25 cellular contexts compared by ENCODE assay signal in the genomic region with DNA sequence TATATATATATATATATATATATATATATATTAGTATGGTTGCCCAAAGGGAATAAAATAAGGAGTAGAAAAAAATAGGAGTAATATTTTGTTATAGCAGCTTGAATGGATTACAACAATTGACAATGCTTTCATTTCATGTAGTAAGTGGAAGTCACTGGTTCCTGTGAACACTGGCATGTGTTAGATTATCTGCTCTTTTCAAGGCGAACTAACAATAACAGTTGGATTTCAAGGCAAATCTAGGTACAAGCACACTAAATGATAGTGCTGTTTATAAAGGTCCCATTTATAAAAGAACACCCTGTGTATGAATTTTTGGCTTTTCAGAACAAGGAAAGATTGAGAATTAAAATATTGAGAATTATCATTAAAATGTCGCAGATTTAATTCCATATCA.
"Had no signal": no experiment of that assay in that cellular context is flagged by ENCODE, and none has a peak within 500 bp of the region (broad histone marks: within the 10 kb centered on the region; RNA-seq: fewer than 3 reads in every experiment).

No MANE protein-coding gene starts in this region.

- H3K27ac ChIP-seq: colonic mucosa, coronary artery, dorsolateral prefrontal cortex, epithelial cell of prostate, esophagus muscularis mucosa, esophagus squamous epithelium, foreskin keratinocyte, gastrocnemius medialis, gastroesophageal sphincter, heart left ventricle, heart right ventricle, hepatocyte had no signal

- H3K27me3 ChIP-seq: colonic mucosa, dorsolateral prefrontal cortex, esophagus muscularis mucosa, esophagus squamous epithelium, foreskin keratinocyte, gastrocnemius medialis, gastroesophageal sphincter, heart left ventricle, heart right ventricle, hepatocyte had no signal

- DNase-seq: colonic mucosa; cortex of kidney; dermis blood vessel endothelial cell; dorsolateral prefrontal cortex; effector CD4-positive, alpha-beta T cell; effector CD8-positive, alpha-beta T cell; effector memory CD4-positive, alpha-beta T cell; effector memory CD8-positive, alpha-beta T cell; endodermal cell; erythroblast; esophagus squamous epithelium; foreskin fibroblast; foreskin keratinocyte; foreskin melanocyte; gastrocnemius medialis; glutamatergic neuron; head of caudate nucleus; heart left ventricle; heart right ventricle had no signal

- H3K9me3 ChIP-seq: colonic mucosa, esophagus muscularis mucosa, esophagus squamous epithelium, gastrocnemius medialis, gastroesophageal sphincter, heart left ventricle, heart right ventricle had no signal

- H3K4me1 ChIP-seq: colonic mucosa, esophagus muscularis mucosa, esophagus squamous epithelium, foreskin keratinocyte, gastrocnemius medialis, gastroesophageal sphincter, heart left ventricle, heart right ventricle had no signal

- H3K79me2 ChIP-seq: hepatocyte had no signal

- H2AFZ ChIP-seq: hepatocyte had no signal

- H3K4me2 ChIP-seq: hepatocyte had no signal

- H3K4me3 ChIP-seq: colonic mucosa, coronary artery, dorsolateral prefrontal cortex, esophagus muscularis mucosa, esophagus squamous epithelium, gastrocnemius medialis, gastroesophageal sphincter, heart left ventricle, heart right ventricle, hepatocyte had no signal

- ATAC-seq: effector memory CD8-positive, alpha-beta T cell; esophagus mucosa; foreskin keratinocyte; gastrocnemius medialis; gastroesophageal sphincter; heart left ventricle; heart right ventricle had no signal

- H3K36me3 ChIP-seq: colonic mucosa, esophagus muscularis mucosa, esophagus squamous epithelium, gastrocnemius medialis, gastroesophageal sphincter, heart left ventricle, heart right ventricle had no signal
